ENCODE assay signal across 1 cellular context in the genomic region with DNA sequence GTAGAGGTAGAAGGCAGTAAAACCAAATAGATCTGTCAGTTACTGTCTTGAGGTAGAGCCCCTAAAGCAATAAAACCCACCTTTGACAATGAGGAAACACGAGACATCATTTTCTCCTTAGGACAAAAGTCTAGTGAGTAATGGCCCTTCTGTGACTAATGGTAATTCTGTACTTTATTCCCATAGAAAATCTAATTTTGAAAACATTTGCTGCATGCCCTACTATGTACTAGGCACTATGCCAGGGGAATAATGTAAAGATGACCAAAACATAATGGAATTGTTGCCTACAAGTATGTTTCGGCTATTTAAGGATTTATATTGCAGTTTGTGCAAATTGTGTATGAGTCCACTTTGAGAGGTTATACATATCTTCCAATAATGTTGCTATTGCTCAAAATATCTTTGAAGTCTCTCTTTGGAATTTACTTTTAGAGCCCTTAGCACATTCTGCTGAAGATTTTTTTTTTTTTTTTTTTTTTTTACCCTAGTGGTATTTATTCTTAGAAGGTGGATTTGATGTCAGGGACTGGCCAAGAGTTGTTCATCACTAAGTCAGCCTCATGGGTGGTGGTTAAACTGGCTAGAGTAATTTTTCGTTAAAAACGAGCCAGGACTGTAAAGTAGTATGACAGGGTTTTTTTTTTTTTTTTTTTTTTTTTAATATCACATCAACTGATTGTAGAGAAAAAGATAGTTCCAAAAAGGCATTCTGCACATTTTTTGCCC.
TF ChIP-seq lines count a peak whose summit lies in the region.

No MANE protein-coding gene starts in this region.

TF ChIP-seq in HCT116, 20 proteins besides CTCF, POLR2A, EP300 and RAD21:
- no peak for TF ChIP-seq EZH2phosphoT487 (IDR thresholded peaks at IDR 0.05; ENCODE audit: borderline replicate concordance)
- 0 out of 2 replicates have a peak, but pooled peaks have one; percentile 11 for TF ChIP-seq CEBPB (IDR thresholded peaks at IDR 0.05; ENCODE audit: low read depth)
